1 cellular context compared by ENCODE assay signal in genomic region chr1:19596719-19597462, GRCh38.
TF ChIP-seq lines count a peak whose summit lies in the region.

No MANE protein-coding gene starts in this region.

TF ChIP-seq in HCT116, 20 proteins besides CTCF, POLR2A, EP300 and RAD21 (continued from another document):
- no peak for TF ChIP-seq FOSL1 (IDR thresholded peaks at IDR 0.05; ENCODE audit: low read depth)
- no peak for TF ChIP-seq EZH2 (IDR thresholded peaks at IDR 0.05)
- TF ChIP-seq SIN3A (IDR thresholded peaks at IDR 0.05; ENCODE audit: low read depth): peak; percentile 51; the same call in 1 of the 2 replicates
- TF ChIP-seq ZNF274 (IDR thresholded peaks at IDR 0.05; ENCODE audit: low read depth, low read length): no peak
- peak; percentile 72 for TF ChIP-seq YY1 (IDR thresholded peaks at IDR 0.05; ENCODE audit: extremely low read depth, insufficient replicate concordance, low read depth, low read length)
- peak; percentile 96 for TF ChIP-seq ZFX (IDR thresholded peaks at IDR 0.05)
